9 cellular contexts compared by ENCODE assay signal in genomic region chr19:10412257-10412977, GRCh38. TPM values are rescaled to one million over a fixed set of nuclear protein-coding genes. Genes with fewer than 3 reads are reported as not detected.
DNase-seq lines count a peak whose midpoint lies in the region; ATAC-seq and TF ChIP-seq lines count a peak whose summit lies in the region.
"Had no signal": no experiment of that assay in that cellular context is flagged by ENCODE, and none has a peak within 500 bp of the region (broad histone marks: within the 10 kb centered on the region; RNA-seq: fewer than 3 reads in every experiment).

No MANE protein-coding gene starts in this region.

- no peaks in the 10 kb centered on the region for H3K36me3 ChIP-seq in KOPT-K1 (ENCODE audit: insufficient read depth, low read length)
- no peaks in the 10 kb centered on the region for H3K36me3 ChIP-seq in lower lobe of right lung
- H3K36me3 ChIP-seq in aorta (ENCODE audit: control insufficient read depth in 1 of 2, insufficient read depth in 2 of 2, low read length in 1 of 2), result no peaks in the 10 kb centered on the region

- DNase-seq in lower lobe of right lung (no peak), aorta (no peak), G401 (ENCODE audit: low spot score) (no peak), NCI-H526 (lab: John Stamatoyannopoulos, UW) (no peak)
- DNase-seq in stimulated activated naive CD4-positive, alpha-beta T cell treated with Interleukin-2 at 50 U/mL for 16 hours (lab: John Stamatoyannopoulos, UW), result no peak

- H3K27ac ChIP-seq in KOPT-K1 (ENCODE audit: low read depth, low read length, poor library complexity, severe bottlenecking) (peak overlapping the region; percentile 88), lower lobe of right lung (peak overlapping the region; percentile 53), aorta (ENCODE audit: low read depth in 1 of 2, low read length in 2 of 2) (no peak overlapping the region)
- H3K27ac ChIP-seq: HL-60 had no signal

- H3K4me1 ChIP-seq in lower lobe of right lung (peaks cover 38% of the 10 kb centered on the region), aorta (ENCODE audit: control insufficient read depth in 1 of 2, insufficient read depth in 2 of 2, low read length in 2 of 2) (no peaks in the 10 kb centered on the region)

- 72 to 80% methylated on average over 13 of the region's 13 CpGs for whole genome bisulfite sequencing in aorta, 2 donors

- in situ Hi-C loops in G401 (cut with HindIII; ENCODE audit: low sequenced_read_pairs), result no loop called here

- H3K9me3 ChIP-seq in KOPT-K1 (ENCODE audit: insufficient read depth, low read length, poor library complexity, severe bottlenecking) (peaks cover 4% of the 10 kb centered on the region), lower lobe of right lung (no peaks in the 10 kb centered on the region), aorta (ENCODE audit: control insufficient read depth, low read length) (peaks cover 3% of the 10 kb centered on the region)

- TF ChIP-seq CTCF in lower lobe of right lung (IDR thresholded peaks at IDR 0.05), result no peak

- intact Hi-C loops in lower lobe of right lung (cut with DNase I) (no loop called here), aorta (cut with DNase I) (no loop called here)

- no peak overlapping the region for H3K4me3 ChIP-seq in lower lobe of right lung
- no peak overlapping the region for H3K4me3 ChIP-seq in aorta (ENCODE audit: low read length in 2 of 2)

- peaks cover 21% of the 10 kb centered on the region for H3K27me3 ChIP-seq in lower lobe of right lung (ENCODE audit: low read depth)
- no peaks in the 10 kb centered on the region for H3K27me3 ChIP-seq in aorta (ENCODE audit: control insufficient read depth in 1 of 2, insufficient read depth in 2 of 2, low read length in 1 of 2)

- peak; percentile 58 for ATAC-seq in GM18508 (IDR thresholded peaks at IDR 0.05; ENCODE audit: insufficient read depth, unreplicated experiment)
- peak; percentile 46 for ATAC-seq in GM21576 (IDR thresholded peaks at IDR 0.05; ENCODE audit: unreplicated experiment)
- no peak for ATAC-seq in lower lobe of right lung
- no peak for ATAC-seq in aorta (ENCODE audit: low FRiP score)

RNA-seq across cellular contexts. Expression of gene PDE4A, which starts 7.9 kb away (rescaled TPM):
- total RNA-seq in lower lobe of right lung (35.9 TPM), aorta (10 to 100 TPM; 12.3 to 30.2 TPM)
- polyA plus RNA-seq in aorta, result 10 to 100 TPM in 1 of 2 donors, 1 to 10 TPM in 1; 8.6 to 13.6 TPM
- 7.6 and 10.7 TPM in 2 replicates for total RNA-seq in G401 (2014; rRNA removed; shearing (Covaris generic))

RNA-seq across cellular contexts. Expression of gene CDC37, which starts 9.1 kb away (rescaled TPM):
- 154 TPM for total RNA-seq in lower lobe of right lung
- 100 to 1,000 TPM; 124 to 146 TPM for total RNA-seq in aorta
- 100 to 1,000 TPM; 121 to 260 TPM for polyA plus RNA-seq in aorta
- 298 and 319 TPM in 2 replicates for total RNA-seq in G401 (2014; rRNA removed; shearing (Covaris generic))

RNA-seq across cellular contexts. Expression of gene TYK2, which starts 32.0 kb away (rescaled TPM):
- total RNA-seq in lower lobe of right lung (164 TPM), aorta (100 to 1,000 TPM in 1 of 2 donors, 10 to 100 TPM in 1; 84.5 to 128 TPM)
- polyA plus RNA-seq in aorta, result 100 to 1,000 TPM in 1 of 2 donors, 10 to 100 TPM in 1; 33.2 to 253 TPM
- total RNA-seq in G401 (2014; rRNA removed; shearing (Covaris generic)), result 82.0 and 134 TPM in 2 replicates

Comparison
In these comparisons a context has a peak if more than half of its experiments do, and no peak if none do; other contexts are left out.
1. ATAC-seq: peak in GM18508 (single experiment) and GM21576 (single experiment); none in lower lobe of right lung (0 of 2) and aorta (single experiment).
2. H3K27ac ChIP-seq: peak in KOPT-K1 (single experiment) and lower lobe of right lung (single experiment); none in aorta (0 of 2).